In the genomic region with DNA sequence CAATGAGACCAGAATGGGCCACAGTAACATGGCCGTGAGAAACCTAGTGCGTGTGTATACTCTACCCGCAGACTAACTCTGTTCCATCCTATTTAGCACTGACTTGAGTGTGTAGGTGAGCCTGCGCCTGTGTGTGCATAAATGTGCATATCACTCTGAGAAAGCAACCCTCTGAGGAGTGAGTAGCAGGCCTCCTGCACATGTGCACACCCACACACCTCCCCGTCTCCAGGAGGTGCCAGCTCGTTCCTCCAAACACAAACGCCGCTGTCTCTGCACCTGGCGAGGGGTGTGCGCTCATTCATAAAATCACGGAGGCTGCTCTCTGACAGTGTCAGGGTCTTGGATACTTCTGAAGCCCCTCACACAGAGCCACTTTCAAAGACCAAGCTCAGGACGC, we compare ENCODE assay signal across 17 cellular contexts.
A peak's percentile ranks its signal among the peaks of the same experiment; 100 is the strongest.
DNase-seq lines count a peak whose midpoint lies in the region; ATAC-seq and TF ChIP-seq lines count a peak whose summit lies in the region.
"Had no signal": no experiment of that assay in that cellular context is flagged by ENCODE, and none has a peak within 500 bp of the region (broad histone marks: within the 10 kb centered on the region; RNA-seq: fewer than 3 reads in every experiment).

No MANE protein-coding gene starts in this region.

- H3K27me3 ChIP-seq in cardiac muscle cell (no peaks in the 10 kb centered on the region), right cardiac atrium (ENCODE audit: control insufficient read depth, insufficient read depth) (no peaks in the 10 kb centered on the region)

- DNase-seq in cardiac muscle cell (ENCODE audit: low read depth in 1 of 2, low spot score in 1 of 2) (no peak), right cardiac atrium (no peak), head of caudate nucleus (peak; percentile 25 to 94 (median 72)), nucleus accumbens (lab: John Stamatoyannopoulos, UW) (peak in 30 of 56 donors; percentile 8 to 82 (median 37)), type B pancreatic cell (ENCODE audit: extremely low spot score, unreplicated experiment) (no peak), HT-29 (ENCODE audit: low spot score) (no peak), NCI-H69 (lab: John Stamatoyannopoulos, UW) (no peak)
- DNase-seq in naive thymus-derived CD8-positive, alpha-beta T cell = no peak
- DNase-seq: Caco-2; CD8-positive, alpha-beta memory T cell; DMS53; GF-D8; GOT3 had no signal

- H3K27me3 Mint-ChIP-seq in type B pancreatic cell = no peaks in the 10 kb centered on the region
- peaks cover 3 to 38% (median 17%) of the 10 kb centered on the region in 5 donors for H3K27me3 Mint-ChIP-seq in naive thymus-derived CD8-positive, alpha-beta T cell

- no peak overlapping the region for H3K4me3 Mint-ChIP-seq in type B pancreatic cell
- no peak overlapping the region for H3K4me3 Mint-ChIP-seq in naive thymus-derived CD8-positive, alpha-beta T cell
- H3K4me3 Mint-ChIP-seq: CD14-positive monocyte; CD8-positive, alpha-beta memory T cell had no signal

- no peak for ATAC-seq in right cardiac atrium
- ATAC-seq in naive thymus-derived CD8-positive, alpha-beta T cell = no peak

- 90% methylated on average over 12 of the region's 12 CpGs for WGBS in right cardiac atrium

- TF ChIP-seq CTCF in cardiac muscle cell (IDR thresholded peaks at IDR 0.05; ENCODE audit: low read depth, low read length) (no peak), type B pancreatic cell (conservative IDR thresholded peaks at IDR 0.05) (no peak)

- H3K36me3 ChIP-seq in cardiac muscle cell = peaks cover 15% of the 10 kb centered on the region

- H3K4me1 ChIP-seq in cardiac muscle cell (ENCODE audit: low read depth) (peaks cover 13% of the 10 kb centered on the region), right cardiac atrium (ENCODE audit: control insufficient read depth, insufficient read depth, low read length) (no peaks in the 10 kb centered on the region)
- H3K4me1 ChIP-seq: Caco-2, HAP-1 had no signal

- H3K4me1 Mint-ChIP-seq in type B pancreatic cell (ENCODE audit: unreplicated experiment) = peaks cover 6% of the 10 kb centered on the region
- no peaks in the 10 kb centered on the region for H3K4me1 Mint-ChIP-seq in naive thymus-derived CD8-positive, alpha-beta T cell
- H3K4me1 Mint-ChIP-seq: CD14-positive monocyte; CD8-positive, alpha-beta memory T cell had no signal

- POLR2A ChIA-PET in naive thymus-derived CD8-positive, alpha-beta T cell (lab: Charles Lee) = no interaction called here

- H3K4me3 ChIP-seq in cardiac muscle cell = no peak overlapping the region
- no peak overlapping the region for H3K4me3 ChIP-seq in right cardiac atrium (ENCODE audit: low read length)
- H3K4me3 ChIP-seq: HAP-1 had no signal

- no peaks in the 10 kb centered on the region for H3K9me3 Mint-ChIP-seq in type B pancreatic cell
- H3K9me3 Mint-ChIP-seq in naive thymus-derived CD8-positive, alpha-beta T cell = no peaks in the 10 kb centered on the region
- H3K9me3 Mint-ChIP-seq: CD14-positive monocyte; CD8-positive, alpha-beta memory T cell had no signal

- H3K27ac ChIP-seq in cardiac muscle cell = peak overlapping the region; percentile 41
- no peak overlapping the region for H3K27ac ChIP-seq in right cardiac atrium (ENCODE audit: low read length)
- H3K27ac ChIP-seq: 22Rv1, HL-60 had no signal

- H3K9me3 ChIP-seq in cardiac muscle cell (ENCODE audit: low read depth) (no peaks in the 10 kb centered on the region), right cardiac atrium (ENCODE audit: control insufficient read depth, low read length) (no peaks in the 10 kb centered on the region)
- H3K9me3 ChIP-seq: Caco-2, HAP-1 had no signal

- H3K27ac Mint-ChIP-seq in type B pancreatic cell = peak overlapping the region; percentile 13
- peak overlapping the region in 1 of 10 donors; percentile 39 for H3K27ac Mint-ChIP-seq in naive thymus-derived CD8-positive, alpha-beta T cell
- H3K27ac Mint-ChIP-seq: CD14-positive monocyte; CD8-positive, alpha-beta memory T cell had no signal

- H3K36me3 Mint-ChIP-seq in type B pancreatic cell = peaks cover 35% of the 10 kb centered on the region
- H3K36me3 Mint-ChIP-seq in naive thymus-derived CD8-positive, alpha-beta T cell = no peaks in the 10 kb centered on the region
- H3K36me3 Mint-ChIP-seq: CD14-positive monocyte had no signal

- intact Hi-C loops in right cardiac atrium (cut with DNase I) = loop anchor here in 1 of 4 donors (10.0 kb wide), 1 partner anchor 69 kb away; no protein-coding TSS in a partner anchor
- intact Hi-C loops in head of caudate nucleus (cut with DNase I) = no loop called here

Comparison
In these comparisons a context has a peak if more than half of its experiments do, and no peak if none do; other contexts are left out.
1. DNase-seq: peak in head of caudate nucleus (42 of 42) and nucleus accumbens (30 of 56); none in cardiac muscle cell (0 of 2), right cardiac atrium (0 of 3), type B pancreatic cell (single experiment), HT-29 (single experiment), NCI-H69 (single experiment) and naive thymus-derived CD8-positive, alpha-beta T cell (0 of 10).